Comparison of ENCODE assay signal across 18 cellular contexts in the genomic region with DNA sequence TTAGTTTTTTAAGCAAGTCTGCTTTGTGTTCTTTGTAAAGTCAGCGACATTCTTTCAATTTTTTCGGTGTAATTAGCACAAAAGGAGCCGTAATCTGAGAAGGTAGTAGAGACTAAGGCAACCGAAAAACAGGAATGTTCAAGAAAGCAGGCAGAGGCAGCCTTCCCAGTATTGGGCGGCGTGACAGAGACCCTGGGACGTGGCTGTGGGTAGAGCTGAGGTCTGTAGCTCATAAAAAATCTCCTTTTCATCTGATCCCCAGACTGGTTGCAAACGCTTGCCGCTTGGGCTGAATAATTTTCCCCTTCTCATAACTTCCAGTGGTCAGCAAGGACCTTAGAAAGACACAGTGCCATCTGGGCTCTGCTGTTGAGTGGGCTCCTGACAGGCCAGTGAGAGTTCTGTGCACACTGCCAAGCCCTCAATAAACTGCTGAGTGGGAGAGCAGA. TPM values are rescaled to one million over a fixed set of nuclear protein-coding genes. Genes with fewer than 3 reads are reported as not detected.
A peak's percentile ranks its signal among the peaks of the same experiment; 100 is the strongest.
DNase-seq lines count a peak whose midpoint lies in the region; ATAC-seq and TF ChIP-seq lines count a peak whose summit lies in the region.
"Had no signal": no experiment of that assay in that cellular context is flagged by ENCODE, and none has a peak within 500 bp of the region (broad histone marks: within the 10 kb centered on the region; RNA-seq: fewer than 3 reads in every experiment).

No MANE protein-coding gene starts in this region.

- H3K27ac ChIP-seq in SK-N-MC (peak overlapping the region; percentile 59; the same call in 1 of the 2 replicates), osteoblast (ENCODE audit: low read depth, low read length) (no peak overlapping the region), upper lobe of left lung (no peak overlapping the region)
- H3K27ac ChIP-seq: epithelial cell of prostate, pancreas, tibial artery had no signal

- H3K27me3 ChIP-seq in osteoblast (ENCODE audit: insufficient read depth, low read length) (no peaks in the 10 kb centered on the region), upper lobe of left lung (no peaks in the 10 kb centered on the region)
- H3K27me3 ChIP-seq: pancreas, tibial artery had no signal

- H2AFZ ChIP-seq in osteoblast (ENCODE audit: low read length) = peak overlapping the region; percentile 12

- H3K79me2 ChIP-seq in osteoblast (ENCODE audit: insufficient read depth, low read length) = no peaks in the 10 kb centered on the region

- peak overlapping the region; percentile 39 for H3K9ac ChIP-seq in SK-N-MC (ENCODE audit: insufficient read length)

- H3K4me1 ChIP-seq in osteoblast (ENCODE audit: insufficient read depth, low read length) (peaks cover 12% of the 10 kb centered on the region), upper lobe of left lung (peaks cover 0 to 4% (median 0%) of the 10 kb centered on the region in 4 donors)
- H3K4me1 ChIP-seq: pancreas had no signal

- no peaks in the 10 kb centered on the region for H3K9me3 ChIP-seq in SK-N-MC (ENCODE audit: low read depth, low read length)
- H3K9me3 ChIP-seq in osteoblast (ENCODE audit: low read depth, low read length) = no peaks in the 10 kb centered on the region
- H3K9me3 ChIP-seq in upper lobe of left lung = no peaks in the 10 kb centered on the region
- H3K9me3 ChIP-seq: pancreas, tibial artery had no signal

- 73 to 77% methylated on average over 9 of the region's 9 CpGs for WGBS in upper lobe of left lung, 2 donors

- H4K20me1 ChIP-seq in osteoblast (ENCODE audit: insufficient read depth, low read length) = no peaks in the 10 kb centered on the region

- TF ChIP-seq POLR2A in upper lobe of left lung (IDR thresholded peaks at IDR 0.05) = no peak

- H3K36me3 ChIP-seq in SK-N-MC (ENCODE audit: insufficient read depth, low read length) (no peaks in the 10 kb centered on the region), osteoblast (ENCODE audit: insufficient read depth, low read length) (no peaks in the 10 kb centered on the region), upper lobe of left lung (no peaks in the 10 kb centered on the region)
- H3K36me3 ChIP-seq: pancreas, tibial artery had no signal

- DNase-seq in EL = peak; percentile 10
- no peak for DNase-seq in SK-N-MC (ENCODE audit: low read depth, low spot score)
- peak; percentile 76 for DNase-seq in fibroblast of peridontal ligament (ENCODE audit: extremely low read depth)
- DNase-seq in osteoblast (ENCODE audit: insufficient read length, low spot score, missing footprints) = peak; percentile 80
- DNase-seq in upper lobe of left lung = no peak
- no peak for DNase-seq in activated naive CD4-positive, alpha-beta T cell treated with Interleukin-2 at 50 U/mL for 16 hours
- DNase-seq: activated naive CD4-positive, alpha-beta T cell treated with anti-CD3 and anti-CD28 coated beads, Interleukin-2, amount 50 U/mL, for 16 hours; DMS79 treated with DMSO at 0.1 percent for 48 hours; mammary epithelial cell; NCI-H1417 treated with DMSO at 0.1 percent for 48 hours; NCI-H510A; pancreas; stimulated activated CD4-positive, alpha-beta T cell treated with anti-CD3 and anti-CD28 coated beads, Interleukin-15, amount 100 ng/mL, for 24 hours; tibial artery had no signal

- TF ChIP-seq CTCF in osteoblast (IDR thresholded peaks at IDR 0.05; ENCODE audit: extremely low read depth, low read depth, low read length) = no peak
- no peak for TF ChIP-seq CTCF in upper lobe of left lung (IDR thresholded peaks at IDR 0.05)

- peak overlapping the region; percentile 60 for H3K4me2 ChIP-seq in osteoblast (ENCODE audit: insufficient read depth, low read length)

- no peak for TF ChIP-seq EP300 in upper lobe of left lung (IDR thresholded peaks at IDR 0.05)

- H3K4me3 ChIP-seq in SK-N-MC (peak overlapping the region; percentile 20; the same call in 1 of the 2 replicates), osteoblast (ENCODE audit: insufficient read depth, low read length) (peak overlapping the region; percentile 5), upper lobe of left lung (no peak overlapping the region)
- H3K4me3 ChIP-seq: pancreas, tibial artery had no signal

- ATAC-seq in GM21423 (IDR thresholded peaks at IDR 0.05; ENCODE audit: unreplicated experiment) = no peak
- ATAC-seq in upper lobe of left lung (ENCODE audit: low FRiP score in 2 of 2) = no peak
- ATAC-seq in GM21381 (IDR thresholded peaks at IDR 0.05; ENCODE audit: unreplicated experiment) = no peak
- ATAC-seq: Panc1 had no signal

RNA-seq across cellular contexts. Expression of a gene that starts 30.8 kb away (rescaled TPM):
- 366 and 374 TPM in 2 replicates for total RNA-seq in osteoblast
- total RNA-seq in upper lobe of left lung = 100 to 1,000 TPM; 520 to 910 (median 811) TPM

RNA-seq across cellular contexts. Expression of a gene that starts 32.6 kb away (rescaled TPM):
- total RNA-seq in osteoblast (0.72 and 1.5 TPM in 2 replicates), upper lobe of left lung (1 to 10 TPM in 1 of 6 donors, under 1 TPM in 4, not detected in 1; 0.30 to 2.1 (median 0.54) TPM)

Comparison
In these comparisons a context has a peak if more than half of its experiments do, and no peak if none do; other contexts are left out.
1. DNase-seq: peak in EL (single experiment), fibroblast of peridontal ligament (single experiment) and osteoblast (single experiment); none in SK-N-MC (single experiment), upper lobe of left lung (0 of 2) and activated naive CD4-positive, alpha-beta T cell treated with Interleukin-2 at 50 U/mL for 16 hours (single experiment).
2. H3K4me3 ChIP-seq: peak in SK-N-MC (single experiment) and osteoblast (single experiment); none in upper lobe of left lung (0 of 4).